ENCODE assay signal across 8 cellular contexts in genomic region chr4:75848191-75848760, GRCh38. TPM values are rescaled to one million over a fixed set of nuclear protein-coding genes. Genes with fewer than 3 reads are reported as not detected.
A peak's percentile ranks its signal among the peaks of the same experiment; 100 is the strongest.
DNase-seq lines count a peak whose midpoint lies in the region; ATAC-seq and TF ChIP-seq lines count a peak whose summit lies in the region.
"Not testable (repeated sequence)": the region's sequence is repeated elsewhere in the genome, so short reads cannot be mapped to it uniquely, and the experiment has no call there.

No MANE protein-coding gene starts in this region.

- ATAC-seq in IMR-90 (ENCODE audit: low read depth): peak; percentile 63

- peak; percentile 82 for TF ChIP-seq RAD21 in IMR-90 (IDR thresholded peaks at IDR 0.05; ENCODE audit: low read length)

- peak overlapping the region; percentile 52; the same call in 1 of the 2 replicates for H3K4ac ChIP-seq in IMR-90 (ENCODE audit: low read depth, low read length)

- H3K9me1 ChIP-seq in IMR-90 (ENCODE audit: insufficient read depth, low read length): not testable (repeated sequence)

- CTCF ChIA-PET in IMR-90 (lab: Yijun Ruan, JAX): interaction anchor here (0.5 to 1.7 kb wide), 24 partner anchors 11 to 349 kb away, joined by 3 to 10 read pairs (median 4); partner anchors contain the start of gene USO1

- not testable (repeated sequence) for H3K18ac ChIP-seq in IMR-90 (ENCODE audit: low read depth, low read length)

- H2BK120ac ChIP-seq in IMR-90 (ENCODE audit: low read depth, low read length): peak overlapping the region; percentile 50; the same call in 1 of the 2 replicates

- no CpG with 5 or more reads among the region's 14 CpGs for WGBS in IMR-90 (ENCODE audit: extremely low coverage in 2 of 2, insufficient read length in 1 of 2), 2 experiments
- WGBS in spleen, 5 donors: 25 to 29% (median 25%) methylated on average over 14 of the region's 14 CpGs

- H3K56ac ChIP-seq in IMR-90 (ENCODE audit: extremely low read depth, insufficient read depth, low read length): not testable (repeated sequence)

- H3K4me1 ChIP-seq in IMR-90 (ENCODE audit: control insufficient read depth, insufficient read depth, low read length): peaks cover 14% of the 10 kb centered on the region
- peaks cover 0 to 10% (median 8%) of the 10 kb centered on the region in 6 donors for H3K4me1 ChIP-seq in spleen

- TF ChIP-seq CTCF in GM20000 (IDR thresholded peaks at IDR 0.05; ENCODE audit: extremely low read depth, missing control alignments): peak; percentile 13
- TF ChIP-seq CTCF in IMR-90 (conservative IDR thresholded peaks at IDR 0.05; ENCODE audit: low read depth, low read length): peak; percentile 76
- peak; percentile 23; the same call in 1 of the 2 replicates for TF ChIP-seq CTCF in WI38 (IDR thresholded peaks at IDR 0.05; ENCODE audit: low read depth, low read length)
- TF ChIP-seq CTCF in spleen (IDR thresholded peaks at IDR 0.05 in 8 of 11, conservative IDR thresholded peaks at IDR 0.05 in 3 of 11): peak in 10 of 11 experiments; percentile 34 to 66 (median 59)

- peak overlapping the region; percentile 44; the same call in 1 of the 3 replicates for H2BK15ac ChIP-seq in IMR-90 (ENCODE audit: low read depth, low read length)

- H3K23ac ChIP-seq in IMR-90 (ENCODE audit: low read depth, low read length): not testable (repeated sequence)

- H2BK5ac ChIP-seq in IMR-90 (ENCODE audit: low read depth, low read length, poor library complexity, severe bottlenecking): not testable (repeated sequence)

- POLR2A ChIA-PET in IMR-90 (lab: Charles Lee; ENCODE audit: unreplicated experiment): not testable (repeated sequence)

- not testable (repeated sequence) for H3K9ac ChIP-seq in IMR-90 (ENCODE audit: low read depth, low read length)

- not testable (repeated sequence) for H2AK9ac ChIP-seq in IMR-90 (replicated peaks; ENCODE audit: low read depth, low read length, poor library complexity)

- TF ChIP-seq POLR2A in IMR-90 (IDR thresholded peaks at IDR 0.05; ENCODE audit: low read depth, low read length); spleen (IDR thresholded peaks at IDR 0.05): not testable (repeated sequence)

- intact Hi-C loops in IMR-90 (cut with micrococcal nuclease): loop anchor here (2.0 to 5.0 kb wide), 3 partner anchors 123 to 193 kb away; partner anchors contain the start of genes G3BP2 and USO1
- intact Hi-C loops in spleen (cut with DNase I; ENCODE audit: low total_unique reads): not testable (repeated sequence)

- not testable (repeated sequence) for H3K4me2 ChIP-seq in IMR-90 (ENCODE audit: low read depth, low read length)

- not testable (repeated sequence) for H3K79me1 ChIP-seq in IMR-90 (ENCODE audit: low read depth in 1 of 2, low read length in 2 of 2)

- H2AFZ ChIP-seq in IMR-90 (replicated peaks; ENCODE audit: low read length, poor library complexity): peak overlapping the region; percentile 84

- not testable (repeated sequence) for H3K27ac ChIP-seq in IMR-90 (ENCODE audit: insufficient read depth, low read length); spleen

- BruUV-seq in IMR-90 (replicated peaks; lab: Mats Ljungman, UMichigan): not testable (repeated sequence)

- H3K27me3 ChIP-seq in IMR-90 (ENCODE audit: control insufficient read depth, insufficient read depth, low read length); spleen (replicated peaks in 1 of 7): not testable (repeated sequence)

- in situ Hi-C loops in IMR-90 (cut with MboI; ENCODE audit: low sequenced_read_pairs): loop anchor here (5.0 kb wide), 1 partner anchor 271 kb away; no protein-coding TSS in a partner anchor

- H3K4me3 ChIP-seq in IMR-90 (ENCODE audit: insufficient read depth, low read depth, low read length); WI38 (ENCODE audit: low read depth, low read length); spleen: not testable (repeated sequence)

- H4K91ac ChIP-seq in IMR-90 (ENCODE audit: insufficient read depth, low read depth, low read length): peak overlapping the region; percentile 24; the same call in 1 of the 2 replicates

- dilution Hi-C loops in IMR-90 (cut with HindIII; ENCODE audit: low sequenced_read_pairs, unreplicated experiment): not testable (repeated sequence)

- H4K8ac ChIP-seq in IMR-90 (ENCODE audit: low read depth in 2 of 2, low read length in 2 of 2): peak overlapping the region in 1 of 2 experiments; percentile 37; a peak in 1 of 4 replicates

- not testable (repeated sequence) for H3K36me3 ChIP-seq in IMR-90 (ENCODE audit: control insufficient read depth, insufficient read depth, low read length); spleen

- peak overlapping the region; percentile 48; the same call in 1 of the 2 replicates for H2BK20ac ChIP-seq in IMR-90 (ENCODE audit: low read depth, low read length)

- not testable (repeated sequence) for H3K9me3 ChIP-seq in IMR-90 (ENCODE audit: control insufficient read depth, insufficient read depth, low read length); spleen

- not testable (repeated sequence) for H4K5ac ChIP-seq in IMR-90 (ENCODE audit: low read depth, low read length)

- not testable (repeated sequence) for H4K20me1 ChIP-seq in IMR-90 (ENCODE audit: insufficient read depth, low read length)

- H3K14ac ChIP-seq in IMR-90 (replicated peaks; ENCODE audit: low read depth, low read length): 0 out of 2 replicates have a peak overlapping the region, but pooled peaks have one; percentile 10

- 0 out of 2 replicates have a peak overlapping the region, but pooled peaks have one; percentile 7 for H2AK5ac ChIP-seq in IMR-90 (ENCODE audit: low read depth, low read length)

- DNase-seq in COR-L47 (lab: John Stamatoyannopoulos, UW) (peak; percentile 64), GM20000 (ENCODE audit: low spot score) (peak; percentile 68), IMR-90 (peak; percentile 95), NCI-H526 treated with DMSO at 0.1 percent for 48 hours (lab: John Stamatoyannopoulos, UW) (peak; percentile 47), dermis blood vessel endothelial cell (peak; percentile 90), kidney glomerular epithelial cell (lab: John Stamatoyannopoulos, UW) (peak; percentile 82)
- DNase-seq in spleen: not testable (repeated sequence)

TF ChIP-seq in IMR-90, 13 proteins besides CTCF, POLR2A, EP300 and RAD21:
- peak; percentile 77 for TF ChIP-seq MAFK (IDR thresholded peaks at IDR 0.05; ENCODE audit: low read depth, low read length)
- TF ChIP-seq CEBPB (IDR thresholded peaks at IDR 0.05; ENCODE audit: low read depth, low read length): peak; percentile 89
- peak; percentile 65 for TF ChIP-seq SMC3 (IDR thresholded peaks at IDR 0.05; ENCODE audit: low read depth, low read length)

RNA-seq across cellular contexts. Expression of gene PPEF2, which starts 54.0 kb away (rescaled TPM):
- total RNA-seq in IMR-90 (2012; rRNA removed) (not detected in 2 replicates), dermis blood vessel endothelial cell (not detected in 2 replicates), spleen (1 to 10 TPM in 1 of 7 donors, under 1 TPM in 5, not detected in 1; 0.07 to 3.4 (median 0.41) TPM)
- polyA plus RNA-seq in IMR-90 (2012; rRNA removed) (not detected in 2 replicates), spleen (under 1 TPM in 2 of 3 donors, not detected in 1; 0.06 to 0.07 TPM)
- not detected in 2 replicates for polyA plus RNA-seq in IMR-90 (2012; cell fraction: cytosol; rRNA removed)
- polyA plus RNA-seq in IMR-90 (2012; cell fraction: nucleus; rRNA removed; ENCODE audit: low replicate concordance): 0.02 TPM in 2 replicates

Comparison
In these comparisons a context has a peak if more than half of its experiments do, and no peak if none do; other contexts are left out.
1. CTCF ChIP-seq: peak in every context shown above with its lines; median percentile 76 in IMR-90; 59 in spleen; 23 in WI38; 13 in GM20000.